Comparison of ENCODE assay signal across 1 cellular context in the genomic region with DNA sequence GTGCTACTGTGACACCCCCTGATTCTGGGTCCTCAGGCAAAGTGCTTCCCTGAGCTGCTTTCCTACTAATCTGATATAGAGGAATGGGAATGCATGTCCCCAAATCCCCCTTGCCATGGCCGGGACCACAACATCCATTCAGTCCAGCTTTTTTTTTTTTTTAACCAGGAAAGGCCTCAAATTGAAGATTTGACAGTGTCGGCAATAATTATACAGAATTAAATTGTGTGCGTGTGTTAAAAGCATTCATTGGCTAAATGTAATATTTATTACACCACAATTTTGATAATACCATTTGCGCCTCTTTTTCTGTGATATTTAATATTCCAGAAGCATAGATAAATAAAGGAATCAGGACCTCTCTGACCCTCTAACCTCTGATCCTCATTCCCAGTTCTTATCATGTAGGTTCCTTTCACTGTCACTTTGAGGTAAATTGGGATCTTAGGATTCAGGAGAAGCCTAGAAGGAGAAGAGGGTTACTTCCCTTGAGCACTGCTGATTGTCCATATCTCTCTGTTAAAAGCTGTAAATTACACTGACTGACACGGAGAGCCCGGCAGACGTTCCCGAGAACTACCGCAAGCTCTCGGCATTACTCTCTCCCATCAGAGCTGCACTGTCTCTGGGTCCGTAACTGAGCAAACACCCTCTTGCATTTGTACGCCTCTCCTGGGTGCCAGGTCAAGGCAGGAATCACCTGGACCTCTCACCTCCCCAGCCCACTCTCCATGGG.
TF ChIP-seq lines count a peak whose summit lies in the region.

No MANE protein-coding gene starts in this region.

TF ChIP-seq in GM12891, 5 proteins besides CTCF, POLR2A, EP300 and RAD21 (continued from another document):
- TF ChIP-seq POLR2AphosphoS5 (IDR thresholded peaks at IDR 0.05; ENCODE audit: low read depth, low read length): no peak
